ENCODE assay signal across 10 cellular contexts in genomic region chr1:77671836-77672235, GRCh38. TPM values are rescaled to one million over a fixed set of nuclear protein-coding genes. Genes with fewer than 3 reads are reported as not detected.
DNase-seq lines count a peak whose midpoint lies in the region; ATAC-seq, FAIRE-seq and TF ChIP-seq lines count a peak whose summit lies in the region.
"Had no signal": no experiment of that assay in that cellular context is flagged by ENCODE, and none has a peak within 500 bp of the region (broad histone marks: within the 10 kb centered on the region; RNA-seq: fewer than 3 reads in every experiment).

No MANE protein-coding gene starts in this region.

- no peaks in the 10 kb centered on the region for H3K27me3 ChIP-seq in A673 (replicated peaks; ENCODE audit: insufficient read depth, low read depth, low read length, poor library complexity)

- H3K4me3 Mint-ChIP-seq in HFFc6: peak overlapping the region; percentile 73
- H3K4me3 Mint-ChIP-seq in WTC11: no peak overlapping the region

- H3K4me3 ChIP-seq in A673 (ENCODE audit: low read depth, low read length, poor library complexity, severe bottlenecking) (no peak overlapping the region), lower leg skin (ENCODE audit: low read depth, poor library complexity, severe bottlenecking) (no peak overlapping the region), coronary artery (no peak overlapping the region)

- ATAC-seq in WTC11: no peak

- no peak for FAIRE-seq in frontal cortex (lab: Jason Lieb, UNC)

- peaks cover 67% of the 10 kb centered on the region for H3K4me1 ChIP-seq in A673 (ENCODE audit: insufficient read depth, low read length, poor library complexity, severe bottlenecking)

- H3K27me3 Mint-ChIP-seq in HFFc6 (ENCODE audit: insufficient read depth) (no peaks in the 10 kb centered on the region; the same call in 1 of the 2 replicates), WTC11 (ENCODE audit: low read depth) (no peaks in the 10 kb centered on the region)

- CTCF ChIA-PET in WTC11 (lab: Charles Lee) (no interaction called here), A673 (lab: Charles Lee) (no interaction called here)

- POLR2A ChIA-PET in WTC11 (lab: Charles Lee) (no interaction called here), A673 (lab: Charles Lee; ENCODE audit: low non-redundant PET) (no interaction called here)

- no peaks in the 10 kb centered on the region for H3K9me3 ChIP-seq in A673 (ENCODE audit: low read depth, low read length, poor library complexity, severe bottlenecking)

- TF ChIP-seq POLR2A in lower leg skin (IDR thresholded peaks at IDR 0.05): no peak

- peaks cover 4% of the 10 kb centered on the region for H3K36me3 ChIP-seq in A673 (ENCODE audit: insufficient read depth, low read length, poor library complexity, severe bottlenecking)

- H3K36me3 Mint-ChIP-seq in HFFc6 (ENCODE audit: low read depth) (peaks cover 9% of the 10 kb centered on the region; the same call in 1 of the 2 replicates), WTC11 (no peaks in the 10 kb centered on the region)

- H3K9me3 Mint-ChIP-seq in HFFc6 (no peaks in the 10 kb centered on the region), WTC11 (no peaks in the 10 kb centered on the region)

- BruUV-seq in A673 (replicated peaks; lab: Mats Ljungman, UMichigan): no TSS peak

- DNase-seq in EH (ENCODE audit: low read depth) (peak; percentile 85), HFFc6 (peak; percentile 54), WTC11 (ENCODE audit: low spot score) (no peak), lung microvascular endothelial cell (ENCODE audit: low read depth in 2 of 2) (peak; percentile 52 to 63), A673 (ENCODE audit: low spot score) (no peak), lower leg skin (ENCODE audit: low spot score in 2 of 2) (no peak), frontal cortex (ENCODE audit: low spot score in 2 of 2) (no peak), coronary artery (ENCODE audit: low spot score) (no peak)
- DNase-seq: central memory CD4-positive, alpha-beta T cell; NCI-H2171 treated with DMSO at 0.1 percent for 48 hours had no signal

- no peak for TF ChIP-seq CTCF in HFFc6 (IDR thresholded peaks at IDR 0.05)
- no peak for TF ChIP-seq CTCF in WTC11 (IDR thresholded peaks at IDR 0.05)
- no peak for TF ChIP-seq CTCF in A673 (conservative IDR thresholded peaks at IDR 0.05; ENCODE audit: low read depth, low read length)
- TF ChIP-seq CTCF in lower leg skin (IDR thresholded peaks at IDR 0.05): no peak
- no peak for TF ChIP-seq CTCF in coronary artery (IDR thresholded peaks at IDR 0.05)

- no peak overlapping the region for H3K27ac ChIP-seq in A673 (ENCODE audit: low read depth, low read length, poor library complexity, severe bottlenecking)
- no peak overlapping the region for H3K27ac ChIP-seq in coronary artery

- peak overlapping the region; percentile 77 for H3K27ac Mint-ChIP-seq in HFFc6
- H3K27ac Mint-ChIP-seq in WTC11: peak overlapping the region; percentile 4; the same call in 1 of the 2 replicates

- intact Hi-C loops in A673 (cut with micrococcal nuclease; ENCODE audit: unreplicated experiment) (no loop called here), lower leg skin (cut with DNase I; ENCODE audit: low total_unique reads) (no loop called here)

- 83 to 86% methylated on average over 5 of the region's 5 CpGs for WGBS in lower leg skin, 2 donors

- H3K4me1 Mint-ChIP-seq in HFFc6 (ENCODE audit: low read depth) (peaks cover 82% of the 10 kb centered on the region), WTC11 (peaks cover 37% of the 10 kb centered on the region)

TF ChIP-seq in WTC11, 78 proteins besides CTCF, POLR2A, EP300 and RAD21:
- no peak for TF ChIP-seq MLX (CRISPR knock-in tag; IDR thresholded peaks at IDR 0.05)
- TF ChIP-seq NFATC4 (CRISPR knock-in tag; IDR thresholded peaks at IDR 0.05): no peak
- TF ChIP-seq ZNF317 (CRISPR knock-in tag; IDR thresholded peaks at IDR 0.05; ENCODE audit: borderline replicate concordance, low read depth): no peak
- TF ChIP-seq KAT7 (CRISPR knock-in tag; IDR thresholded peaks at IDR 0.05; ENCODE audit: borderline replicate concordance): no peak

RNA-seq across cellular contexts. Expression of gene ZZZ3, which starts 10.6 kb away (rescaled TPM):
- total RNA-seq in HFFc6 (2021; fragmentation: NEBNext Ultra II Directional; extraction: Animal tissue kit (Norgen Biotek cat#: 25700)): 10 to 100 TPM; 41.8 to 47.8 (median 46.0) TPM
- total RNA-seq in WTC11 (2021) (43.3 to 47.5 TPM (median 43.5 TPM) in 3 replicates), lung microvascular endothelial cell (39.4 and 79.6 TPM in 2 replicates), A673 (2021) (54.6 and 68.8 TPM in 2 replicates), lower leg skin (10 to 100 TPM; 39.1 to 55.7 (median 45.9) TPM), frontal cortex (134 TPM)

Comparison
In these comparisons a context has a peak if more than half of its experiments do, and no peak if none do; other contexts are left out.
1. DNase-seq: peak in EH (single experiment), HFFc6 (single experiment) and lung microvascular endothelial cell (2 of 2); none in WTC11 (single experiment), A673 (single experiment), lower leg skin (0 of 2), frontal cortex (0 of 2) and coronary artery (single experiment).